Comparison of ENCODE assay signal across 11 cellular contexts in genomic region chr19:4878491-4878968, GRCh38. TPM values are rescaled to one million over a fixed set of nuclear protein-coding genes. Genes with fewer than 3 reads are reported as not detected.
DNase-seq lines count a peak whose midpoint lies in the region; ATAC-seq and TF ChIP-seq lines count a peak whose summit lies in the region.
"Had no signal": no experiment of that assay in that cellular context is flagged by ENCODE, and none has a peak within 500 bp of the region (broad histone marks: within the 10 kb centered on the region; RNA-seq: fewer than 3 reads in every experiment).

No MANE protein-coding gene starts in this region.

- no peak for TF ChIP-seq POLR2A in vagina (IDR thresholded peaks at IDR 0.05)

- POLR2A ChIA-PET in CD8-positive, alpha-beta T cell (lab: Charles Lee): interaction anchor here (1.5 kb wide), 1 partner anchor 13 kb away, joined by 5 read pairs; no protein-coding TSS in a partner anchor

- H3K14ac ChIP-seq in trophoblast cell (ENCODE audit: low read length): peak overlapping the region; percentile 29

- H4K8ac ChIP-seq in trophoblast cell (ENCODE audit: low read depth, low read length): peak overlapping the region; percentile 87

- peak overlapping the region; percentile 11 for H3K4me3 ChIP-seq in CD8-positive, alpha-beta T cell (ENCODE audit: low read depth, low read length)
- H3K4me3 ChIP-seq in endodermal cell (ENCODE audit: low read length) (no peak overlapping the region), trophoblast cell (ENCODE audit: low read depth, low read length) (no peak overlapping the region), vagina (no peak overlapping the region)
- H3K4me3 ChIP-seq: K562, skin epidermis had no signal

- no peak overlapping the region for H3K4me3 Mint-ChIP-seq in CD8-positive, alpha-beta T cell
- no peak overlapping the region for H3K4me3 Mint-ChIP-seq in endodermal cell

- H2BK12ac ChIP-seq in trophoblast cell (ENCODE audit: low read length): peak overlapping the region; percentile 55

- no peak overlapping the region for H3K27ac Mint-ChIP-seq in CD8-positive, alpha-beta T cell
- H3K27ac Mint-ChIP-seq in endodermal cell: no peak overlapping the region

- no peak for TF ChIP-seq CTCF in CD8-positive, alpha-beta T cell (IDR thresholded peaks at IDR 0.05)
- no peak for TF ChIP-seq CTCF in endodermal cell (conservative IDR thresholded peaks at IDR 0.05)
- TF ChIP-seq CTCF in omental fat pad (IDR thresholded peaks at IDR 0.05): no peak
- no peak for TF ChIP-seq CTCF in vagina (IDR thresholded peaks at IDR 0.05)

- peaks cover 16% of the 10 kb centered on the region for H3K4me1 ChIP-seq in CD8-positive, alpha-beta T cell (ENCODE audit: insufficient read depth, low read length)
- H3K4me1 ChIP-seq in endodermal cell (ENCODE audit: control insufficient read depth, insufficient read depth, low read length): peaks cover 2% of the 10 kb centered on the region
- peaks cover 9 to 12% of the 10 kb centered on the region in 2 experiments for H3K4me1 ChIP-seq in trophoblast cell (ENCODE audit: control insufficient read depth in 1 of 2, insufficient read depth in 2 of 2, low read length in 2 of 2)
- H3K4me1 ChIP-seq in vagina: peaks cover 12% of the 10 kb centered on the region
- H3K4me1 ChIP-seq: Caco-2 had no signal

- H3K9me3 ChIP-seq in CD8-positive, alpha-beta T cell (ENCODE audit: low read length): no peaks in the 10 kb centered on the region
- H3K9me3 ChIP-seq in KOPT-K1 (ENCODE audit: insufficient read depth, low read length, poor library complexity, severe bottlenecking) (no peaks in the 10 kb centered on the region), endodermal cell (ENCODE audit: control insufficient read depth, low read length) (no peaks in the 10 kb centered on the region), trophoblast cell (ENCODE audit: insufficient read depth, low read depth, low read length) (no peaks in the 10 kb centered on the region), vagina (no peaks in the 10 kb centered on the region)
- H3K9me3 ChIP-seq: Caco-2 had no signal

- H3K27ac ChIP-seq in CD8-positive, alpha-beta T cell (ENCODE audit: low read depth, low read length): no peak overlapping the region
- H3K27ac ChIP-seq in KOPT-K1 (ENCODE audit: low read depth, low read length, poor library complexity, severe bottlenecking) (peak overlapping the region; percentile 94), endodermal cell (ENCODE audit: low read depth, low read length) (peak overlapping the region; percentile 65), trophoblast cell (ENCODE audit: low read depth, low read length) (no peak overlapping the region), vagina (no peak overlapping the region)

- no peaks in the 10 kb centered on the region for H3K9me3 Mint-ChIP-seq in CD8-positive, alpha-beta T cell
- H3K9me3 Mint-ChIP-seq in endodermal cell: no peaks in the 10 kb centered on the region

- DNase-seq in CD8-positive, alpha-beta T cell: peak in 1 of 7 experiments; percentile 54
- DNase-seq in endodermal cell (no peak), trophoblast cell (no peak), GM19240 (ENCODE audit: insufficient read length, low spot score) (no peak), omental fat pad (ENCODE audit: low spot score) (no peak), vagina (ENCODE audit: extremely low spot score in 2 of 2) (no peak)
- DNase-seq: Caco-2 had no signal

- H3K4me2 ChIP-seq in trophoblast cell (ENCODE audit: low read length): no peak overlapping the region

- peak overlapping the region; percentile 58 for H2BK5ac ChIP-seq in trophoblast cell (ENCODE audit: low read depth, low read length, poor library complexity)

- no peaks in the 10 kb centered on the region for H3K79me2 ChIP-seq in trophoblast cell (ENCODE audit: control insufficient read depth, insufficient read depth, low read length, poor library complexity)

- no peaks in the 10 kb centered on the region for H3K27me3 ChIP-seq in CD8-positive, alpha-beta T cell (ENCODE audit: insufficient read depth, low read length)
- H3K27me3 ChIP-seq in endodermal cell (ENCODE audit: control insufficient read depth, insufficient read depth, low read length, poor library complexity, severe bottlenecking) (no peaks in the 10 kb centered on the region), trophoblast cell (ENCODE audit: insufficient read depth, low read length) (no peaks in the 10 kb centered on the region), vagina (no peaks in the 10 kb centered on the region)

- no peak overlapping the region for H3K4ac ChIP-seq in trophoblast cell (ENCODE audit: low read depth, low read length)

- no peaks in the 10 kb centered on the region for H3K27me3 Mint-ChIP-seq in CD8-positive, alpha-beta T cell (ENCODE audit: low read depth)
- no peaks in the 10 kb centered on the region for H3K27me3 Mint-ChIP-seq in endodermal cell (ENCODE audit: insufficient read depth)

- H4K12ac ChIP-seq in trophoblast cell (ENCODE audit: low read depth, low read length): no peak overlapping the region

- CTCF ChIA-PET in CD8-positive, alpha-beta T cell (lab: Charles Lee): interaction anchor here (0.9 to 2.6 kb wide), 3 partner anchors 27 to 34 kb away, joined by 3 to 13 read pairs (median 5); no protein-coding TSS in a partner anchor

- H3K9ac ChIP-seq in endodermal cell (ENCODE audit: extremely low read depth, low read length, poor library complexity, severe bottlenecking): no peak overlapping the region
- H3K9ac ChIP-seq in trophoblast cell (ENCODE audit: low read length): no peak overlapping the region

- no peaks in the 10 kb centered on the region for H3K36me3 ChIP-seq in CD8-positive, alpha-beta T cell (ENCODE audit: insufficient read depth, low read length)
- H3K36me3 ChIP-seq in KOPT-K1 (ENCODE audit: insufficient read depth, low read length) (no peaks in the 10 kb centered on the region), endodermal cell (ENCODE audit: control insufficient read depth, insufficient read depth, low read length) (no peaks in the 10 kb centered on the region), trophoblast cell (ENCODE audit: control insufficient read depth in 1 of 2, insufficient read depth in 2 of 2, low read length in 2 of 2) (no peaks in the 10 kb centered on the region), vagina (no peaks in the 10 kb centered on the region)

- H3K18ac ChIP-seq in trophoblast cell (ENCODE audit: low read length): no peak overlapping the region

- H3K23ac ChIP-seq in trophoblast cell (ENCODE audit: low read length): no peak overlapping the region

- H3K4me1 Mint-ChIP-seq in CD8-positive, alpha-beta T cell (ENCODE audit: low read depth): peaks cover 16% of the 10 kb centered on the region
- no peaks in the 10 kb centered on the region for H3K4me1 Mint-ChIP-seq in endodermal cell

- peaks cover 9% of the 10 kb centered on the region for H3K79me1 ChIP-seq in trophoblast cell (ENCODE audit: low read length)

- peaks cover under 1% of the 10 kb centered on the region for H3K36me3 Mint-ChIP-seq in CD8-positive, alpha-beta T cell
- no peaks in the 10 kb centered on the region for H3K36me3 Mint-ChIP-seq in endodermal cell (ENCODE audit: low read depth)

- peak overlapping the region; percentile 33 for H4K91ac ChIP-seq in trophoblast cell (ENCODE audit: low read depth, low read length)

- H2AK5ac ChIP-seq in trophoblast cell (ENCODE audit: low read length): peak overlapping the region; percentile 28

- peak overlapping the region; percentile 71 for H2BK120ac ChIP-seq in trophoblast cell (ENCODE audit: insufficient read depth, low read length, poor library complexity)

- H2AFZ ChIP-seq in trophoblast cell (ENCODE audit: insufficient read depth, low read length, poor library complexity): no peak overlapping the region

- intact Hi-C loops in CD8-positive, alpha-beta T cell (cut with DNase I, micrococcal nuclease): no loop called here
- intact Hi-C loops in vagina (cut with DNase I): loop anchor here (5.0 kb wide), 1 partner anchor 154 kb away; no protein-coding TSS in a partner anchor

- 76 to 90% methylated on average over 5 to 23 of the region's 23 CpGs for WGBS in endodermal cell (ENCODE audit: insufficient coverage in 1 of 2, insufficient read length in 1 of 2), 2 experiments
- no CpG with 5 or more reads among the region's 23 CpGs for WGBS in trophoblast cell (ENCODE audit: extremely low coverage, insufficient coverage, insufficient read length)

- ATAC-seq in CD8-positive, alpha-beta T cell: peak; percentile 38
- ATAC-seq in omental fat pad (ENCODE audit: low FRiP score) (no peak), HG02852 (IDR thresholded peaks at IDR 0.05; ENCODE audit: unreplicated experiment) (no peak)
- ATAC-seq: K562 had no signal

RNA-seq across cellular contexts. Expression of gene PLIN3, which starts 11.1 kb away (rescaled TPM):
- 10 to 100 TPM; 16.2 to 16.7 TPM for total RNA-seq in CD8-positive, alpha-beta T cell
- total RNA-seq in endodermal cell (10 to 100 TPM; 80.0 to 80.9 TPM), omental fat pad (10 to 100 TPM; 23.1 to 64.0 (median 33.8) TPM), vagina (93.8 TPM)
- 62.6 TPM for polyA plus RNA-seq in endodermal cell (2013, experiment 1 of 2)
- polyA plus RNA-seq in endodermal cell (2013, experiment 2 of 2): 69.5 TPM
- polyA plus RNA-seq in trophoblast cell (2013): 45.5 and 47.5 TPM in 2 replicates

RNA-seq across cellular contexts. Expression of gene ARRDC5, which starts 24.2 kb away (rescaled TPM):
- total RNA-seq in CD8-positive, alpha-beta T cell: 1 to 10 TPM; 7.0 to 9.7 TPM
- not detected for total RNA-seq in endodermal cell
- not detected for polyA plus RNA-seq in endodermal cell (2013, experiment 1 of 2)
- polyA plus RNA-seq in endodermal cell (2013, experiment 2 of 2): not detected
- polyA plus RNA-seq in trophoblast cell (2013): not detected in 2 replicates
- 1 to 10 TPM in 1 of 4 donors, under 1 TPM in 1, not detected in 2; 0.69 to 1.1 TPM for total RNA-seq in omental fat pad
- total RNA-seq in vagina: 0.98 TPM
- total RNA-seq: Caco-2, K562 had no signal
- polyA plus RNA-seq: K562 had no signal

RNA-seq across cellular contexts. Expression of gene UHRF1, which starts 30.8 kb away (rescaled TPM):
- under 1 TPM; 0.33 to 0.56 TPM for total RNA-seq in CD8-positive, alpha-beta T cell
- total RNA-seq in endodermal cell: 10 to 100 TPM; 54.6 to 59.4 TPM
- 59.3 TPM for polyA plus RNA-seq in endodermal cell (2013, experiment 1 of 2)
- 57.0 TPM for polyA plus RNA-seq in endodermal cell (2013, experiment 2 of 2)
- polyA plus RNA-seq in trophoblast cell (2013): 15.1 and 16.0 TPM in 2 replicates
- total RNA-seq in omental fat pad: 1 to 10 TPM in 2 of 4 donors, under 1 TPM in 2; 0.63 to 3.5 (median 1.0) TPM
- 2.0 TPM for total RNA-seq in vagina

RNA-seq across cellular contexts. Expression of gene TICAM1, which starts 47.0 kb away (rescaled TPM):
- 1 to 10 TPM; 8.8 to 9.4 TPM for total RNA-seq in CD8-positive, alpha-beta T cell
- total RNA-seq in endodermal cell (1 to 10 TPM; 2.9 to 4.6 TPM), omental fat pad (1 to 10 TPM; 4.1 to 8.5 (median 6.3) TPM), vagina (16.5 TPM)
- 1.1 TPM for polyA plus RNA-seq in endodermal cell (2013, experiment 1 of 2)
- polyA plus RNA-seq in endodermal cell (2013, experiment 2 of 2): 0.75 TPM
- polyA plus RNA-seq in trophoblast cell (2013): 7.5 and 7.6 TPM in 2 replicates

Comparison
In these comparisons a context has a peak if more than half of its experiments do, and no peak if none do; other contexts are left out.
1. H3K27ac ChIP-seq: peak in KOPT-K1 (single experiment) and endodermal cell (single experiment); none in CD8-positive, alpha-beta T cell (single experiment), trophoblast cell (single experiment) and vagina (single experiment).
2. RNA of gene UHRF1, which starts 30.8 kb away (total RNA-seq): 54.6 to 59.4 TPM in endodermal cell; 2.0 TPM in vagina (single experiment), 0.63 to 3.5 TPM in omental fat pad and 0.33 to 0.56 TPM in CD8-positive, alpha-beta T cell; every median in the first group is over 10 times any median in the second.